In genomic region chr12:24901975-24902461, GRCh38 we compare ENCODE assay signal across 8 cellular contexts. TPM values are rescaled to one million over a fixed set of nuclear protein-coding genes. Genes with fewer than 3 reads are reported as not detected.
DNase-seq lines count a peak whose midpoint lies in the region; ATAC-seq and TF ChIP-seq lines count a peak whose summit lies in the region.

No MANE protein-coding gene starts in this region.

- TF ChIP-seq CTCF in DND-41 (IDR thresholded peaks at IDR 0.05; ENCODE audit: borderline replicate concordance, extremely low read depth, low read length, poor library complexity, severe bottlenecking): no peak
- no peak for TF ChIP-seq CTCF in heart left ventricle (IDR thresholded peaks at IDR 0.05)

- H3K4ac ChIP-seq in trophoblast cell (ENCODE audit: low read depth, low read length): peak overlapping the region; percentile 4

- peak overlapping the region; percentile 62 for H2BK12ac ChIP-seq in trophoblast cell (ENCODE audit: low read length)

- no peak overlapping the region for H3K23ac ChIP-seq in trophoblast cell (ENCODE audit: low read length)

- 13 to 22% (median 17%) methylated on average over 22 to 23 of the region's 23 CpGs for WGBS in heart left ventricle, 4 donors
- no CpG with 5 or more reads among the region's 23 CpGs for WGBS in trophoblast cell (ENCODE audit: extremely low coverage, insufficient coverage, insufficient read length)

- no peaks in the 10 kb centered on the region for H3K9me3 Mint-ChIP-seq in activated CD8-positive, alpha-beta T cell treated with anti-CD3 and anti-CD28 coated beads, Interleukin-2, amount 10 ng/mL, durations not matched to agents 7 days and 5 days (ENCODE audit: insufficient read depth)

- peaks cover 11% of the 10 kb centered on the region for H3K79me1 ChIP-seq in trophoblast cell (ENCODE audit: low read length)

- H4K91ac ChIP-seq in trophoblast cell (ENCODE audit: low read depth, low read length): no peak overlapping the region

- CTCF ChIA-PET in activated CD8-positive, alpha-beta T cell treated with anti-CD3 and anti-CD28 coated beads, Interleukin-2, amount 10 ng/mL, durations not matched to agents 7 days and 5 days (lab: Charles Lee): interaction anchor here (1.2 kb wide), 1 partner anchor 47 kb away, joined by 3 read pairs; the partner anchor contains the start of gene BCAT1
- CTCF ChIA-PET in HEK293T (lab: Yijun Ruan, JAX): no interaction called here

- intact Hi-C loops in heart left ventricle (cut with DNase I): no loop called here

- no peak for TF ChIP-seq POLR2A in heart left ventricle (IDR thresholded peaks at IDR 0.05)

- H2BK120ac ChIP-seq in trophoblast cell (ENCODE audit: insufficient read depth, low read length, poor library complexity): peak overlapping the region; percentile 26

- H2BK5ac ChIP-seq in trophoblast cell (ENCODE audit: low read depth, low read length, poor library complexity): no peak overlapping the region

- H3K4me2 ChIP-seq in DND-41 (ENCODE audit: insufficient read depth, low read length) (peak overlapping the region; percentile 62), trophoblast cell (ENCODE audit: low read length) (peak overlapping the region; percentile 88)

- H4K8ac ChIP-seq in trophoblast cell (ENCODE audit: low read depth, low read length): no peak overlapping the region

- H3K9me3 ChIP-seq in DND-41 (ENCODE audit: insufficient read depth, low read length, severe bottlenecking): no peaks in the 10 kb centered on the region
- no peaks in the 10 kb centered on the region for H3K9me3 ChIP-seq in heart left ventricle
- H3K9me3 ChIP-seq in trophoblast cell (ENCODE audit: insufficient read depth, low read depth, low read length): no peaks in the 10 kb centered on the region

- peak overlapping the region; percentile 22 for H3K18ac ChIP-seq in trophoblast cell (ENCODE audit: low read length)

- H3K9ac ChIP-seq in DND-41 (ENCODE audit: low read depth, low read length): peak overlapping the region; percentile 26; the same call in 1 of the 2 replicates
- H3K9ac ChIP-seq in trophoblast cell (ENCODE audit: low read length): no peak overlapping the region

- POLR2A ChIA-PET in activated CD8-positive, alpha-beta T cell treated with anti-CD3 and anti-CD28 coated beads, Interleukin-2, amount 10 ng/mL, durations not matched to agents 7 days and 5 days (lab: Charles Lee): interaction anchor here (1.3 kb wide), 1 partner anchor 150 kb away, joined by 8 read pairs; a partner anchor contains a TSS
- POLR2A ChIA-PET in HEK293T (lab: Yijun Ruan, JAX): no interaction called here

- ATAC-seq in DND-41 (ENCODE audit: insufficient read depth, low read depth) (peak; percentile 17), heart left ventricle (peak in 1 of 4 donors; percentile 30), GM21390 (IDR thresholded peaks at IDR 0.05; ENCODE audit: unreplicated experiment) (no peak), HG03378 (IDR thresholded peaks at IDR 0.05; ENCODE audit: unreplicated experiment) (no peak)
- peak; percentile 12 for ATAC-seq in activated CD8-positive, alpha-beta T cell treated with anti-CD3 and anti-CD28 coated beads, Interleukin-2, amount 10 ng/mL, durations not matched to agents 7 days and 5 days

- peaks cover 2% of the 10 kb centered on the region for H3K27me3 Mint-ChIP-seq in activated CD8-positive, alpha-beta T cell treated with anti-CD3 and anti-CD28 coated beads, Interleukin-2, amount 10 ng/mL, durations not matched to agents 7 days and 5 days (ENCODE audit: low read depth)

- H3K27me3 ChIP-seq in DND-41 (ENCODE audit: insufficient read depth, low read length, poor library complexity): no peaks in the 10 kb centered on the region
- H3K27me3 ChIP-seq in heart left ventricle: peaks cover 0 to 35% (median 17%) of the 10 kb centered on the region in 9 donors
- peaks cover 4% of the 10 kb centered on the region for H3K27me3 ChIP-seq in trophoblast cell (ENCODE audit: insufficient read depth, low read length)

- H3K36me3 ChIP-seq in DND-41 (ENCODE audit: insufficient read depth, low read length) (peaks cover 11% of the 10 kb centered on the region; the same call in 1 of the 2 replicates), heart left ventricle (no peaks in the 10 kb centered on the region), trophoblast cell (ENCODE audit: control insufficient read depth in 1 of 2, insufficient read depth in 2 of 2, low read length in 2 of 2) (peaks cover 0 to 2% of the 10 kb centered on the region in 2 experiments)

- H3K27ac ChIP-seq in DND-41 (ENCODE audit: low read length) (no peak overlapping the region), heart left ventricle (peak overlapping the region in 2 of 12 donors; percentile 11 to 88), trophoblast cell (ENCODE audit: low read depth, low read length) (no peak overlapping the region)

- DNase-seq in DND-41: peak; percentile 33
- DNase-seq in activated CD8-positive, alpha-beta T cell treated with anti-CD3 and anti-CD28 coated beads, Interleukin-2, amount 10 ng/mL, durations not matched to agents 7 days and 5 days: peak; percentile 57
- DNase-seq in heart left ventricle: no peak
- no peak for DNase-seq in trophoblast cell
- DNase-seq in HEK293T (ENCODE audit: extremely low spot score): no peak
- DNase-seq in amniotic stem cell (lab: John Stamatoyannopoulos, UW): no peak

- H3K4me1 ChIP-seq in DND-41 (ENCODE audit: insufficient read depth, low read length): peaks cover 21% of the 10 kb centered on the region
- peaks cover 0 to 36% (median 0%) of the 10 kb centered on the region in 12 donors for H3K4me1 ChIP-seq in heart left ventricle
- H3K4me1 ChIP-seq in trophoblast cell (ENCODE audit: control insufficient read depth in 1 of 2, insufficient read depth in 2 of 2, low read length in 2 of 2): peaks cover 20 to 28% of the 10 kb centered on the region in 2 experiments

- H3K27ac Mint-ChIP-seq in activated CD8-positive, alpha-beta T cell treated with anti-CD3 and anti-CD28 coated beads, Interleukin-2, amount 10 ng/mL, durations not matched to agents 7 days and 5 days: peak overlapping the region; percentile 92

- H4K12ac ChIP-seq in trophoblast cell (ENCODE audit: low read depth, low read length): peak overlapping the region; percentile 87

- H3K79me2 ChIP-seq in DND-41 (ENCODE audit: insufficient read depth, low read length): peaks cover 48% of the 10 kb centered on the region
- peaks cover 8% of the 10 kb centered on the region for H3K79me2 ChIP-seq in trophoblast cell (ENCODE audit: control insufficient read depth, insufficient read depth, low read length, poor library complexity)

- peaks cover 27% of the 10 kb centered on the region for H3K4me1 Mint-ChIP-seq in activated CD8-positive, alpha-beta T cell treated with anti-CD3 and anti-CD28 coated beads, Interleukin-2, amount 10 ng/mL, durations not matched to agents 7 days and 5 days (ENCODE audit: low read depth)

- peaks cover 4% of the 10 kb centered on the region for H3K36me3 Mint-ChIP-seq in activated CD8-positive, alpha-beta T cell treated with anti-CD3 and anti-CD28 coated beads, Interleukin-2, amount 10 ng/mL, durations not matched to agents 7 days and 5 days (ENCODE audit: low read depth)

- peak overlapping the region; percentile 94 for H3K4me3 Mint-ChIP-seq in activated CD8-positive, alpha-beta T cell treated with anti-CD3 and anti-CD28 coated beads, Interleukin-2, amount 10 ng/mL, durations not matched to agents 7 days and 5 days

- no peaks in the 10 kb centered on the region; the same call in 1 of the 2 replicates for H4K20me1 ChIP-seq in DND-41 (ENCODE audit: insufficient read depth, low read length)

- peak overlapping the region in 1 of 2 experiments; percentile 51; a peak in 1 of 4 replicates for H3K4me3 ChIP-seq in DND-41 (ENCODE audit: low read depth in 1 of 2, low read length in 2 of 2)
- H3K4me3 ChIP-seq in heart left ventricle: peak overlapping the region in 11 of 12 donors; percentile 39 to 76 (median 59)
- no peak overlapping the region for H3K4me3 ChIP-seq in trophoblast cell (ENCODE audit: low read depth, low read length)

- H2AK5ac ChIP-seq in trophoblast cell (ENCODE audit: low read length): no peak overlapping the region

- H3K14ac ChIP-seq in trophoblast cell (ENCODE audit: low read length): peak overlapping the region; percentile 26

- H2AFZ ChIP-seq in DND-41 (ENCODE audit: low read depth, low read length): no peak overlapping the region
- H2AFZ ChIP-seq in trophoblast cell (ENCODE audit: insufficient read depth, low read length, poor library complexity): no peak overlapping the region

TF ChIP-seq in HEK293T, 16 proteins besides CTCF, POLR2A, EP300 and RAD21:
- no peak for TF ChIP-seq FOXA1 (IDR thresholded peaks at IDR 0.05)
- no peak for TF ChIP-seq ZNF384 (IDR thresholded peaks at IDR 0.05)
- TF ChIP-seq TARDBP (IDR thresholded peaks at IDR 0.05): no peak
- no peak for TF ChIP-seq FOXM1 (IDR thresholded peaks at IDR 0.05; ENCODE audit: borderline replicate concordance)
- no peak for TF ChIP-seq FOXK2 (IDR thresholded peaks at IDR 0.05)
- no peak for TF ChIP-seq ELF4 (IDR thresholded peaks at IDR 0.05)
- no peak for TF ChIP-seq SP1 (IDR thresholded peaks at IDR 0.05)
- no peak for TF ChIP-seq BHLHE40 (IDR thresholded peaks at IDR 0.05; ENCODE audit: borderline replicate concordance)
- TF ChIP-seq ARNT (IDR thresholded peaks at IDR 0.05): no peak
TF ChIP-seq in HEK293T: peak in this region for 0.

RNA-seq across cellular contexts. Expression of gene BCAT1, which starts 46.9 kb away (rescaled TPM):
- total RNA-seq in activated CD8-positive, alpha-beta T cell treated with anti-CD3 and anti-CD28 coated beads, Interleukin-2, amount 10 ng/mL, durations not matched to agents 7 days and 5 days: 10 to 100 TPM; 19.7 to 24.1 TPM
- total RNA-seq in heart left ventricle: 10 to 100 TPM in 2 of 9 donors, 1 to 10 TPM in 7; 1.5 to 28.9 (median 5.6) TPM
- 1 to 10 TPM in 1 of 2 donors, under 1 TPM in 1; 0.57 to 2.4 TPM for polyA plus RNA-seq in heart left ventricle
- 80.8 and 83.0 TPM in 2 replicates for polyA plus RNA-seq in trophoblast cell (2013)

Comparison
In these comparisons a context has a peak if more than half of its experiments do, and no peak if none do; other contexts are left out.
1. ATAC-seq: peak in DND-41 (single experiment) and activated CD8-positive, alpha-beta T cell treated with anti-CD3 and anti-CD28 coated beads, Interleukin-2, amount 10 ng/mL, durations not matched to agents 7 days and 5 days (single experiment); none in GM21390 (single experiment) and HG03378 (single experiment).
2. DNase-seq: peak in DND-41 (single experiment) and activated CD8-positive, alpha-beta T cell treated with anti-CD3 and anti-CD28 coated beads, Interleukin-2, amount 10 ng/mL, durations not matched to agents 7 days and 5 days (single experiment); none in heart left ventricle (0 of 5), trophoblast cell (0 of 2), HEK293T (single experiment) and amniotic stem cell (single experiment).